Comparison of ENCODE assay signal across 8 cellular contexts in the genomic region with DNA sequence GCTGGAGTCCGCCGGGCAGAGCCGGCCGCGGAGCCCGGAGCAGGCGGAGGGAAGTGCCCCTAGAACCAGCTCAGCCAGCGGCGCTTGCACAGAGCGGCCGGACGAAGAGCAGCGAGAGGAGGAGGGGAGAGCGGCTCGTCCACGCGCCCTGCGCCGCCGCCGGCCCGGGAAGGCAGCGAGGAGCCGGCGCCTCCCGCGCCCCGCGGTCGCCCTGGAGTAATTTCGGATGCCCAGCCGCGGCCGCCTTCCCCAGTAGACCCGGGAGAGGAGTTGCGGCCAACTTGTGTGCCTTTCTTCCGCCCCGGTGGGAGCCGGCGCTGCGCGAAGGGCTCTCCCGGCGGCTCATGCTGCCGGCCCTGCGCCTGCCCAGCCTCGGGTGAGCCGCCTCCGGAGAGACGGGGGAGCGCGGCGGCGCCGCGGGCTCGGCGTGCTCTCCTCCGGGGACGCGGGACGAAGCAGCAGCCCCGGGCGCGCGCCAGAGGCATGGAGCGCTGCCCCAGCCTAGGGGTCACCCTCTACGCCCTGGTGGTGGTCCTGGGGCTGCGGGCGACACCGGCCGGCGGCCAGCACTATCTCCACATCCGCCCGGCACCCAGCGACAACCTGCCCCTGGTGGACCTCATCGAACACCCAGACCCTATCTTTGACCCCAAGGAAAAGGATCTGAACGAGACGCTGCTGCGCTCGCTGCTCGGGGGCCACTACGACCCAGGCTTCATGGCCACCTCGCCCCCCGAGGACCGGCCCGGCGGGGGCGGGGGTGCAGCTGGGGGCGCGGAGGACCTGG. TPM values are rescaled to one million over a fixed set of nuclear protein-coding genes. Genes with fewer than 3 reads are reported as not detected.
DNase-seq lines count a peak whose midpoint lies in the region; ATAC-seq and TF ChIP-seq lines count a peak whose summit lies in the region.

No MANE protein-coding gene starts in this region.

- H3F3A ChIP-seq in Loucy (ENCODE audit: low read depth) = no peaks in the 10 kb centered on the region

- no peaks in the 10 kb centered on the region for H3K9me2 ChIP-seq in Loucy (replicated peaks; ENCODE audit: low read depth, low read length)

- peak overlapping the region; percentile 44 for H3K27ac ChIP-seq in caudate nucleus (ENCODE audit: low read depth, low read length)

- H3K36me3 ChIP-seq in Loucy (ENCODE audit: insufficient read depth, low read length) = no peaks in the 10 kb centered on the region
- no peaks in the 10 kb centered on the region for H3K36me3 ChIP-seq in kidney epithelial cell (ENCODE audit: control insufficient read depth, insufficient read depth, low read length)

- peaks cover 29% of the 10 kb centered on the region for H3K79me2 ChIP-seq in Loucy (ENCODE audit: insufficient read depth, low read length)

- peak overlapping the region; percentile 99 for H3K4me2 ChIP-seq in Loucy (ENCODE audit: low read depth, low read length, poor library complexity, severe bottlenecking)

- H3K9me3 ChIP-seq in Loucy (ENCODE audit: insufficient read depth, low read depth, low read length) = no peaks in the 10 kb centered on the region

- no peaks in the 10 kb centered on the region for H4K20me1 ChIP-seq in Loucy (ENCODE audit: insufficient read depth, low read length, poor library complexity, severe bottlenecking)

- TF ChIP-seq POLR2A in GM18505 (IDR thresholded peaks at IDR 0.05; ENCODE audit: borderline replicate concordance, extremely low read depth, insufficient read depth, insufficient read length) = no peak

- H3K27me3 ChIP-seq in Loucy (ENCODE audit: insufficient read depth, low read length, poor library complexity, severe bottlenecking) (no peaks in the 10 kb centered on the region), kidney epithelial cell (ENCODE audit: control insufficient read depth, insufficient read depth, low read length) (peaks cover 6% of the 10 kb centered on the region)

- peak overlapping the region; percentile 79 for H3K9ac ChIP-seq in Loucy (ENCODE audit: low read depth, low read length, poor library complexity, severe bottlenecking)

- H2AFZ ChIP-seq in Loucy (ENCODE audit: low read length) = peak overlapping the region; percentile 36

- ATAC-seq in GM21360 (IDR thresholded peaks at IDR 0.05; ENCODE audit: unreplicated experiment) (no peak), GM18505 (IDR thresholded peaks at IDR 0.05; ENCODE audit: unreplicated experiment) (no peak)

- peaks cover 21% of the 10 kb centered on the region for H3K4me1 ChIP-seq in Loucy (ENCODE audit: insufficient read depth, low read length, poor library complexity, severe bottlenecking)

- in situ Hi-C loops in GM13976 (cut with MboI; ENCODE audit: low sequenced_read_pairs, unreplicated experiment) = no loop called here

- H3K4me3 ChIP-seq in Loucy (ENCODE audit: low read length, poor library complexity, severe bottlenecking) (peak overlapping the region; percentile 87), kidney epithelial cell (ENCODE audit: low read depth, low read length) (peak overlapping the region; percentile 66)

- peak; percentile 62 for DNase-seq in GM13976 (ENCODE audit: low spot score)
- DNase-seq in UCSD-AML1 (lab: John Stamatoyannopoulos, UW; ENCODE audit: unreplicated experiment) = peak; percentile 77
- peak in 33 of 61 donors; percentile 7 to 80 (median 56) for DNase-seq in caudate nucleus (lab: John Stamatoyannopoulos, UW)
- DNase-seq in kidney epithelial cell (ENCODE audit: low read depth) = no peak
- DNase-seq in stimulated activated CD4-positive, alpha-beta T cell treated with anti-CD3 and anti-CD28 coated beads, Interleukin-12 subunit alpha, Interleukin-12 subunit beta, amount 100 ng/mL, for 4 hours = peak; percentile 48

- no peak for TF ChIP-seq CTCF in GM13976 (IDR thresholded peaks at IDR 0.05; ENCODE audit: borderline replicate concordance, control extremely low read depth, extremely low read depth, insufficient read depth, missing control alignments)
- TF ChIP-seq CTCF in Loucy (conservative IDR thresholded peaks at IDR 0.05; ENCODE audit: low read length) = no peak
- TF ChIP-seq CTCF in kidney epithelial cell (IDR thresholded peaks at IDR 0.05; ENCODE audit: insufficient read depth, low read length, poor library complexity, severe bottlenecking) = no peak

RNA-seq across cellular contexts. Expression of a gene that starts 0.4 kb away (rescaled TPM):
- 32.8 and 34.6 TPM in 2 replicates for total RNA-seq in kidney epithelial cell
